Comparison of ENCODE assay signal across 28 cellular contexts in genomic region chr4:31039382-31039781, GRCh38.
DNase-seq lines count a peak whose midpoint lies in the region; ATAC-seq, FAIRE-seq and TF ChIP-seq lines count a peak whose summit lies in the region.
"Had no signal": no experiment of that assay in that cellular context is flagged by ENCODE, and none has a peak within 500 bp of the region (broad histone marks: within the 10 kb centered on the region; RNA-seq: fewer than 3 reads in every experiment).

No MANE protein-coding gene starts in this region.

- POLR2A ChIA-PET in HCT116 (lab: Charles Lee) = interaction anchor here (0.8 to 1.1 kb wide), 3 partner anchors 11 to 403 kb away, joined by 3 read pairs; no protein-coding TSS in a partner anchor
- POLR2A ChIA-PET in WTC11 (lab: Charles Lee) = no interaction called here
- POLR2A ChIA-PET in SK-N-SH (lab: Yijun Ruan, JAX) = no interaction called here

- no peak overlapping the region for H3K4me3 Mint-ChIP-seq in WTC11
- H3K4me3 Mint-ChIP-seq in activated T-cell treated with anti-CD3 and anti-CD28 coated beads, Interleukin-2, amount 50 U/mL, for 24 hours = no peak overlapping the region
- H3K4me3 Mint-ChIP-seq: CD14-positive monocyte; CD4-positive, alpha-beta memory T cell; CD4-positive, CD25-positive, alpha-beta regulatory T cell; CD8-positive, alpha-beta memory T cell had no signal

- H3F3A ChIP-seq in SK-N-SH (replicated peaks; ENCODE audit: insufficient read depth) = no peaks in the 10 kb centered on the region

- intact Hi-C loops in HCT116 (cut with micrococcal nuclease) (loop anchor here (5.0 kb wide), 2 partner anchors 87 to 322 kb away; no protein-coding TSS in a partner anchor), left colon (cut with DNase I, micrococcal nuclease) (no loop called here)

- H3K4me1 ChIP-seq in HCT116 (ENCODE audit: control insufficient read depth in 1 of 2, insufficient read depth in 2 of 2, low read length in 2 of 2) (peaks cover 90 to 97% of the 10 kb centered on the region in 2 experiments), small intestine (ENCODE audit: control insufficient read depth in 2 of 2, insufficient read depth in 1 of 2, low read depth in 1 of 2, low read length in 1 of 2) (no peaks in the 10 kb centered on the region), SK-N-SH (ENCODE audit: control insufficient read depth in 1 of 2, insufficient read depth in 2 of 2, low read depth in 1 of 2, low read length in 1 of 2) (no peaks in the 10 kb centered on the region)
- H3K4me1 ChIP-seq: A549, BLaER1 had no signal

- H3K9ac ChIP-seq in HCT116 (ENCODE audit: low read length) (peak overlapping the region; percentile 57), SK-N-SH (no peak overlapping the region)
- H3K9ac ChIP-seq: BLaER1 had no signal

- H2AFZ ChIP-seq in HCT116 (ENCODE audit: low read depth, low read length, poor library complexity, severe bottlenecking) = no peak overlapping the region
- H2AFZ ChIP-seq in SK-N-SH (ENCODE audit: low read depth) = no peak overlapping the region

- CTCF ChIA-PET in HCT116 (lab: Charles Lee) = interaction anchor here (1.4 kb wide), 1 partner anchor 11 kb away, joined by 7 read pairs; no protein-coding TSS in a partner anchor
- CTCF ChIA-PET in WTC11 (lab: Charles Lee) = no interaction called here
- CTCF ChIA-PET in SK-N-SH (lab: Yijun Ruan, JAX) = interaction anchor here (1.0 kb wide), 1 partner anchor 325 kb away, joined by 3 read pairs; no protein-coding TSS in a partner anchor

- H3K36me3 Mint-ChIP-seq in WTC11 = no peaks in the 10 kb centered on the region
- H3K36me3 Mint-ChIP-seq in activated T-cell treated with anti-CD3 and anti-CD28 coated beads, Interleukin-2, amount 50 U/mL, for 24 hours (ENCODE audit: low read depth) = no peaks in the 10 kb centered on the region
- H3K36me3 Mint-ChIP-seq: CD14-positive monocyte; CD4-positive, alpha-beta memory T cell; CD4-positive, CD25-positive, alpha-beta regulatory T cell; CD8-positive, alpha-beta memory T cell had no signal

- RAD21 ChIA-PET in HCT116 (lab: Charles Lee; ENCODE audit: low non-redundant PET in 1 of 2, low total read pairs in 2 of 2, uncharacterized antibody in 2 of 2, unreplicated experiment in 2 of 2) = no interaction called here

- H3K27me3 ChIP-seq in HCT116 (ENCODE audit: insufficient read depth, low read length) = no peaks in the 10 kb centered on the region
- H3K27me3 ChIP-seq in small intestine (ENCODE audit: control insufficient read depth in 2 of 2, insufficient read depth in 2 of 2, low read length in 2 of 2) = no peaks in the 10 kb centered on the region
- H3K27me3 ChIP-seq in SK-N-SH (ENCODE audit: insufficient read depth) = no peaks in the 10 kb centered on the region
- H3K27me3 ChIP-seq: BE2C, BLaER1 had no signal

- H3K4me3 ChIP-seq in HCT116 (replicated peaks in 1 of 2; ENCODE audit: low read depth in 1 of 2, low read length in 2 of 2) = no peak overlapping the region
- no peak overlapping the region for H3K4me3 ChIP-seq in small intestine (ENCODE audit: low read depth in 1 of 2, low read length in 2 of 2)
- no peak overlapping the region for H3K4me3 ChIP-seq in SK-N-SH (ENCODE audit: low read depth in 2 of 2, low read length in 1 of 2)
- H3K4me3 ChIP-seq: A549, BLaER1, GM12878 had no signal

- BruUV-seq in HCT116 (replicated peaks; lab: Mats Ljungman, UMichigan) = no TSS peak

- H3K9me2 ChIP-seq in HCT116 (ENCODE audit: insufficient read depth) (no peaks in the 10 kb centered on the region), SK-N-SH (no peaks in the 10 kb centered on the region)

- H4K20me1 ChIP-seq in HCT116 (ENCODE audit: insufficient read depth) (no peaks in the 10 kb centered on the region), SK-N-SH (ENCODE audit: insufficient read depth) (no peaks in the 10 kb centered on the region)
- H4K20me1 ChIP-seq: BLaER1 had no signal

- 78 to 88% (median 86%) methylated on average over 3 of the region's 3 CpGs for WGBS in small intestine, 3 donors
- WGBS in SK-N-SH (ENCODE audit: low lambda C conversion rate) = 54% methylated on average over 3 of the region's 3 CpGs

- peaks cover 91% of the 10 kb centered on the region for H3K79me2 ChIP-seq in HCT116 (ENCODE audit: insufficient read depth, low read length)
- no peaks in the 10 kb centered on the region for H3K79me2 ChIP-seq in SK-N-SH (ENCODE audit: insufficient read depth)

- H3K27ac ChIP-seq in HCT116 (ENCODE audit: low read depth, low read length) = peak overlapping the region; percentile 86
- H3K27ac ChIP-seq in small intestine (ENCODE audit: low read depth in 1 of 2, low read length in 1 of 2) = no peak overlapping the region
- no peak overlapping the region for H3K27ac ChIP-seq in SK-N-SH (ENCODE audit: low read depth in 2 of 2, low read length in 1 of 2)
- H3K27ac ChIP-seq: 22Rv1, A549, BLaER1 had no signal

- DNase-seq in HCT116 (ENCODE audit: low read depth, low spot score) (no peak), WTC11 (ENCODE audit: low spot score) (no peak), left colon (no peak), small intestine (peak; percentile 24), NCI-H2081 treated with DMSO at 0.1 percent for 48 hours (lab: John Stamatoyannopoulos, UW) (no peak), SK-N-SH (no peak)
- DNase-seq in activated T-cell treated with anti-CD3 and anti-CD28 coated beads, Interleukin-2, amount 50 U/mL, for 24 hours = no peak
- DNase-seq: BE2C; C1 segment of cervical spinal cord; CD4-positive, alpha-beta memory T cell; CD4-positive, CD25-positive, alpha-beta regulatory T cell; CD8-positive, alpha-beta memory T cell; COR-L47; DMS 273 treated with DMSO at 0.1 percent for 48 hours; DMS153; DMS53; DMS79; DND-41; EL; GDM1 had no signal

- H3K36me3 ChIP-seq in HCT116 (ENCODE audit: control insufficient read depth in 1 of 2, insufficient read depth in 2 of 2, low read length in 2 of 2) (0 out of 4 replicates have a peak, but pooled peaks cover 0 to 5% of the 10 kb centered on the region in 2 experiments), small intestine (ENCODE audit: control insufficient read depth in 2 of 2, insufficient read depth in 2 of 2, low read length in 2 of 2) (no peaks in the 10 kb centered on the region), SK-N-SH (replicated peaks in 1 of 2; ENCODE audit: control insufficient read depth in 1 of 2, insufficient read depth in 2 of 2, low read length in 1 of 2) (no peaks in the 10 kb centered on the region)
- H3K36me3 ChIP-seq: BE2C, BLaER1 had no signal

- no peaks in the 10 kb centered on the region for H3K9me3 ChIP-seq in HCT116 (ENCODE audit: control insufficient read depth in 1 of 2, insufficient read depth in 1 of 2, low read depth in 1 of 2, low read length in 2 of 2)
- H3K9me3 ChIP-seq in small intestine (ENCODE audit: control insufficient read depth, low read depth) = no peaks in the 10 kb centered on the region
- no peaks in the 10 kb centered on the region for H3K9me3 ChIP-seq in SK-N-SH
- H3K9me3 ChIP-seq: A549, BE2C, BLaER1 had no signal

- no peak for TF ChIP-seq RAD21 in HCT116 (IDR thresholded peaks at IDR 0.05; ENCODE audit: low read depth)
- TF ChIP-seq RAD21 in SK-N-SH (IDR thresholded peaks at IDR 0.05; ENCODE audit: low read length) = no peak

- H3K4me2 ChIP-seq in HCT116 (ENCODE audit: low read length) (peak overlapping the region; percentile 69), SK-N-SH (no peak overlapping the region)
- H3K4me2 ChIP-seq: A549, BLaER1 had no signal

- no peak for TF ChIP-seq POLR2A in HCT116 (IDR thresholded peaks at IDR 0.05; ENCODE audit: borderline replicate concordance, extremely low read depth, insufficient read depth, insufficient read length)

- no peak overlapping the region for H3K27ac Mint-ChIP-seq in WTC11
- H3K27ac Mint-ChIP-seq in activated T-cell treated with anti-CD3 and anti-CD28 coated beads, Interleukin-2, amount 50 U/mL, for 24 hours = no peak overlapping the region
- H3K27ac Mint-ChIP-seq: CD14-positive monocyte; CD4-positive, alpha-beta memory T cell; CD4-positive, CD25-positive, alpha-beta regulatory T cell; CD8-positive, alpha-beta memory T cell had no signal

- H3K27me3 Mint-ChIP-seq in WTC11 (ENCODE audit: low read depth) = no peaks in the 10 kb centered on the region
- no peaks in the 10 kb centered on the region for H3K27me3 Mint-ChIP-seq in activated T-cell treated with anti-CD3 and anti-CD28 coated beads, Interleukin-2, amount 50 U/mL, for 24 hours
- H3K27me3 Mint-ChIP-seq: CD4-positive, alpha-beta memory T cell; CD4-positive, CD25-positive, alpha-beta regulatory T cell; CD8-positive, alpha-beta memory T cell had no signal

- peaks cover 48% of the 10 kb centered on the region for H3K4me1 Mint-ChIP-seq in WTC11
- no peaks in the 10 kb centered on the region for H3K4me1 Mint-ChIP-seq in activated T-cell treated with anti-CD3 and anti-CD28 coated beads, Interleukin-2, amount 50 U/mL, for 24 hours (ENCODE audit: low read depth)
- H3K4me1 Mint-ChIP-seq: CD14-positive monocyte; CD4-positive, alpha-beta memory T cell; CD4-positive, CD25-positive, alpha-beta regulatory T cell; CD8-positive, alpha-beta memory T cell had no signal

- no peak for TF ChIP-seq EP300 in SK-N-SH (IDR thresholded peaks at IDR 0.05; ENCODE audit: borderline replicate concordance in 1 of 2, low read depth in 1 of 2, low read length in 1 of 2)

- FAIRE-seq in small intestine (lab: Jason Lieb, UNC) = no peak
- FAIRE-seq: A549, GM12878, GM12892, GM18507, GM19239 had no signal

- H3K9me3 Mint-ChIP-seq in WTC11 = 0 out of 2 replicates have a peak, but pooled peaks cover 5% of the 10 kb centered on the region
- H3K9me3 Mint-ChIP-seq in activated T-cell treated with anti-CD3 and anti-CD28 coated beads, Interleukin-2, amount 50 U/mL, for 24 hours = peaks cover 12% of the 10 kb centered on the region

- TF ChIP-seq CTCF in HCT116 (IDR thresholded peaks at IDR 0.05 in 2 of 3, conservative IDR thresholded peaks at IDR 0.05 in 1 of 3; ENCODE audit: borderline replicate concordance in 1 of 3, insufficient read depth in 1 of 3, low read depth in 2 of 3, low read length in 2 of 3) (no peak), WTC11 (IDR thresholded peaks at IDR 0.05) (no peak), SK-N-SH (IDR thresholded peaks at IDR 0.05) (no peak)

- ATAC-seq in HCT116 (no peak), WTC11 (no peak), left colon (peak; percentile 76)
- ATAC-seq: A549, GM12878 had no signal

TF ChIP-seq in HCT116, 20 proteins besides CTCF, POLR2A, EP300 and RAD21 (continues in another document):
- TF ChIP-seq CBX3 (IDR thresholded peaks at IDR 0.05; ENCODE audit: low read depth) = peak; percentile 42; the same call in 1 of the 2 replicates

TF ChIP-seq in SK-N-SH, 30 proteins besides CTCF, POLR2A, EP300 and RAD21 (continues in another document):
- TF ChIP-seq RCOR1 (IDR thresholded peaks at IDR 0.05; ENCODE audit: low read length) = no peak
- TF ChIP-seq FOSL2 (IDR thresholded peaks at IDR 0.05; ENCODE audit: borderline replicate concordance, low read depth) = no peak
- no peak for TF ChIP-seq TEAD4 (IDR thresholded peaks at IDR 0.05; ENCODE audit: borderline replicate concordance, insufficient read depth)
